18 cellular contexts compared by ENCODE assay signal in genomic region chr4:119623025-119623424, GRCh38. TPM values are rescaled to one million over a fixed set of nuclear protein-coding genes. Genes with fewer than 3 reads are reported as not detected.
DNase-seq lines count a peak whose midpoint lies in the region; TF ChIP-seq lines count a peak whose summit lies in the region.
"Had no signal": no experiment of that assay in that cellular context is flagged by ENCODE, and none has a peak within 500 bp of the region (broad histone marks: within the 10 kb centered on the region; RNA-seq: fewer than 3 reads in every experiment).

No MANE protein-coding gene starts in this region.

- intact Hi-C loops in ovary (cut with DNase I) = loop anchor here in 2 of 4 donors (10.0 kb wide), 2 partner anchors 58 to 422 kb away; no protein-coding TSS in a partner anchor

- no peak overlapping the region for H3K4me3 Mint-ChIP-seq in mesothelial cell of epicardium
- H3K4me3 Mint-ChIP-seq in type B pancreatic cell = no peak overlapping the region
- H3K4me3 Mint-ChIP-seq: stimulated activated memory B cell treated with anti-CD40 and anti-IgM and Interleukin-4, amounts not matched to agents 10 μg/mL and 1 μg/mL and 100 μg/mL, for 72 hours; WTC11 had no signal

- TF ChIP-seq POLR2A in ovary (IDR thresholded peaks at IDR 0.05) = no peak

- H3K9me3 Mint-ChIP-seq in mesothelial cell of epicardium (peaks cover 4% of the 10 kb centered on the region), type B pancreatic cell (no peaks in the 10 kb centered on the region)
- H3K9me3 Mint-ChIP-seq: stimulated activated memory B cell treated with anti-CD40 and anti-IgM and Interleukin-4, amounts not matched to agents 10 μg/mL and 1 μg/mL and 100 μg/mL, for 72 hours; WTC11 had no signal

- in situ Hi-C loops in ACHN (cut with HindIII; ENCODE audit: low pct_ligation_motif_present, low pct_unique_long_range_greater_than_20kb, low sequenced_read_pairs) = no loop called here

- H3K27ac ChIP-seq in muscle layer of colon (ENCODE audit: low read depth, low read length) (peak overlapping the region; percentile 43), ovary (no peak overlapping the region)
- H3K27ac ChIP-seq: pancreas, upper lobe of right lung had no signal

- H3K4me1 Mint-ChIP-seq in mesothelial cell of epicardium (peaks cover 16% of the 10 kb centered on the region), type B pancreatic cell (ENCODE audit: unreplicated experiment) (peaks cover 8% of the 10 kb centered on the region)

- no peak overlapping the region for H3K9ac ChIP-seq in muscle layer of colon (ENCODE audit: low read length)

- H3K27me3 ChIP-seq in muscle layer of colon (ENCODE audit: control insufficient read depth in 1 of 2, insufficient read depth in 2 of 2, low read length in 2 of 2) (no peaks in the 10 kb centered on the region), ovary (no peaks in the 10 kb centered on the region)
- H3K27me3 ChIP-seq: adrenal gland, pancreas had no signal

- H3K4me3 ChIP-seq in choroid plexus epithelial cell (ENCODE audit: low read depth, low read length) (no peak overlapping the region), muscle layer of colon (ENCODE audit: low read depth in 1 of 2, low read length in 2 of 2) (peak overlapping the region in 1 of 2 donors; percentile 44), ovary (no peak overlapping the region)
- H3K4me3 ChIP-seq: K562, pancreas had no signal

- no peak for TF ChIP-seq CTCF in choroid plexus epithelial cell (conservative IDR thresholded peaks at IDR 0.05; ENCODE audit: low read depth, low read length)
- TF ChIP-seq CTCF in mesothelial cell of epicardium (IDR thresholded peaks at IDR 0.05; ENCODE audit: unreplicated experiment) = no peak
- no peak for TF ChIP-seq CTCF in ovary (IDR thresholded peaks at IDR 0.05)
- no peak for TF ChIP-seq CTCF in type B pancreatic cell (conservative IDR thresholded peaks at IDR 0.05)

- DNase-seq in ACHN = peak; percentile 1
- DNase-seq in NCI-H69 (lab: John Stamatoyannopoulos, UW) = peak; percentile 18
- DNase-seq in choroid plexus epithelial cell (ENCODE audit: low read depth) = peak; percentile 73
- no peak for DNase-seq in mesothelial cell of epicardium (ENCODE audit: low spot score in 2 of 2, unreplicated experiment in 2 of 2)
- no peak for DNase-seq in ovary
- no peak for DNase-seq in NCI-H2227 treated with DMSO at 0.1 percent for 48 hours (lab: John Stamatoyannopoulos, UW)
- no peak for DNase-seq in type B pancreatic cell (ENCODE audit: extremely low spot score, unreplicated experiment)
- DNase-seq: 8988T, adrenal gland, DMS79, NCI-H1048, NCI-H82, pancreas, upper lobe of right lung had no signal

- H3K9me3 ChIP-seq in muscle layer of colon (ENCODE audit: low read length) (no peaks in the 10 kb centered on the region), ovary (no peaks in the 10 kb centered on the region)
- H3K9me3 ChIP-seq: adrenal gland, pancreas, upper lobe of right lung had no signal

- peaks cover 4% of the 10 kb centered on the region for H3K36me3 Mint-ChIP-seq in mesothelial cell of epicardium
- peaks cover 16% of the 10 kb centered on the region for H3K36me3 Mint-ChIP-seq in type B pancreatic cell
- H3K36me3 Mint-ChIP-seq: stimulated activated memory B cell treated with anti-CD40 and anti-IgM and Interleukin-4, amounts not matched to agents 10 μg/mL and 1 μg/mL and 100 μg/mL, for 72 hours had no signal

- H3K27me3 Mint-ChIP-seq in mesothelial cell of epicardium (ENCODE audit: low read depth) (no peaks in the 10 kb centered on the region), type B pancreatic cell (no peaks in the 10 kb centered on the region)

- H3K27ac Mint-ChIP-seq in mesothelial cell of epicardium (no peak overlapping the region), type B pancreatic cell (no peak overlapping the region)
- H3K27ac Mint-ChIP-seq: stimulated activated memory B cell treated with anti-CD40 and anti-IgM and Interleukin-4, amounts not matched to agents 10 μg/mL and 1 μg/mL and 100 μg/mL, for 72 hours; WTC11 had no signal

- H3K36me3 ChIP-seq in muscle layer of colon (ENCODE audit: insufficient read depth, low read length) = no peaks in the 10 kb centered on the region
- no peaks in the 10 kb centered on the region for H3K36me3 ChIP-seq in ovary
- H3K36me3 ChIP-seq: adrenal gland, pancreas, upper lobe of right lung had no signal

- no peak for TF ChIP-seq EP300 in ovary (IDR thresholded peaks at IDR 0.05)

- peaks cover 32% of the 10 kb centered on the region for H3K4me1 ChIP-seq in muscle layer of colon (ENCODE audit: insufficient read depth, low read length)
- H3K4me1 ChIP-seq in ovary (ENCODE audit: insufficient read depth) = peaks cover 2% of the 10 kb centered on the region
- H3K4me1 ChIP-seq: upper lobe of right lung had no signal

RNA-seq across cellular contexts. Expression of gene PDE5A, which starts 5.6 kb away (rescaled TPM):
- total RNA-seq in mesothelial cell of epicardium = 24.2 to 27.4 TPM (median 27.1 TPM) in 3 replicates
- 10 to 100 TPM in 3 of 7 donors, 1 to 10 TPM in 4; 4.6 to 19.2 (median 9.7) TPM for total RNA-seq in ovary
- 10 to 100 TPM in 1 of 2 donors, 1 to 10 TPM in 1; 4.9 to 25.3 TPM for polyA plus RNA-seq in ovary
- total RNA-seq in type B pancreatic cell (ENCODE audit: low replicate concordance) = 23.9 and 77.4 TPM in 2 replicates

Comparison
In these comparisons a context has a peak if more than half of its experiments do, and no peak if none do; other contexts are left out.
1. DNase-seq: peak in ACHN (single experiment), NCI-H69 (single experiment) and choroid plexus epithelial cell (single experiment); none in mesothelial cell of epicardium (0 of 2), ovary (0 of 5), NCI-H2227 treated with DMSO at 0.1 percent for 48 hours (single experiment) and type B pancreatic cell (single experiment).